Comparison of ENCODE assay signal across 20 cellular contexts in the genomic region with DNA sequence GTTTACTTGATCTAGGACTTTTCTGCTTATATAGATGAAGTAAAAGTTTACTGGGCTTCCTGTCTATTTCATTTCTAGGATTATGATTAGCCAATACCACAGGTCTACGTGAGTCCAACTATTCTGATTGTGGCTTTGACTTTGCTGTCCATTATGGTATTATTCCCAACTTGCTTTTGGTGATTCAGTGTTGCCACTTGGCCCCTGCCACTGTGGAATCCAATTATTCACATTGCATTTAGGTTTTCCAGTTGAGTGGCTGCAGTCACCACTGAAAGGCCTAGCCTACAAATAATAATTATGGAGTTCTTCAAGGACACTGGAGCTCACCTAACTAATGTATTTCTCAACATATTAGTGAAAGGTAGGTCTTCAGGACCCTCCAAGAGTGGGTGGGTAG.
DNase-seq lines count a peak whose midpoint lies in the region; ATAC-seq, FAIRE-seq and TF ChIP-seq lines count a peak whose summit lies in the region.
"Had no signal": no experiment of that assay in that cellular context is flagged by ENCODE, and none has a peak within 500 bp of the region (broad histone marks: within the 10 kb centered on the region; RNA-seq: fewer than 3 reads in every experiment).

No MANE protein-coding gene starts in this region.

- DNase-seq in RCC 7860 (ENCODE audit: low spot score) (peak; percentile 62), astrocyte of the cerebellum (ENCODE audit: low read depth) (peak; percentile 46), iris pigment epithelial cell (ENCODE audit: low read depth) (peak; percentile 15), NOMO-1 treated with DMSO at 0.1 percent for 48 hours (lab: John Stamatoyannopoulos, UW; ENCODE audit: unreplicated experiment) (no peak), mucosa of descending colon (no peak), T1000 (lab: John Stamatoyannopoulos, UW) (no peak)
- DNase-seq: 8988T; CD4-positive, alpha-beta memory T cell; DMS153; DMS79; GDM1; GOT3; H7; HFFc6 had no signal

- ATAC-seq in mucosa of descending colon = no peak
- no peak for ATAC-seq in HG03565 (IDR thresholded peaks at IDR 0.05; ENCODE audit: unreplicated experiment)
- ATAC-seq: HCT116, HepG2 had no signal

- H3K4me1 ChIP-seq in mucosa of descending colon (ENCODE audit: low read depth) = no peaks in the 10 kb centered on the region
- H3K4me1 ChIP-seq: BLaER1 had no signal

- in situ Hi-C loops in astrocyte of the cerebellum (cut with HindIII; ENCODE audit: low sequenced_read_pairs) = no loop called here

- intact Hi-C loops in mucosa of descending colon (cut with DNase I, micrococcal nuclease) = no loop called here

- no peaks in the 10 kb centered on the region for H3K9me3 ChIP-seq in mucosa of descending colon

- H3K36me3 ChIP-seq in mucosa of descending colon (ENCODE audit: low read depth) = no peaks in the 10 kb centered on the region
- H3K36me3 ChIP-seq: BLaER1 had no signal

- H3K4me3 ChIP-seq in astrocyte of the cerebellum (ENCODE audit: low read depth, low read length) = no peak overlapping the region
- H3K4me3 ChIP-seq in mucosa of descending colon = no peak overlapping the region
- H3K4me3 ChIP-seq: BLaER1 had no signal

- peak; percentile 96 for FAIRE-seq in RCC 7860 (lab: Jason Lieb, UNC)
- FAIRE-seq: GM12892, GM18507, HepG2 had no signal

- no peak for TF ChIP-seq CTCF in astrocyte of the cerebellum (IDR thresholded peaks at IDR 0.05; ENCODE audit: low read depth, low read length, missing control alignments)
- TF ChIP-seq CTCF in mucosa of descending colon (IDR thresholded peaks at IDR 0.05) = no peak

Comparison
In these comparisons a context has a peak if more than half of its experiments do, and no peak if none do; other contexts are left out.
1. DNase-seq: peak in RCC 7860 (single experiment), astrocyte of the cerebellum (single experiment) and iris pigment epithelial cell (single experiment); none in NOMO-1 treated with DMSO at 0.1 percent for 48 hours (single experiment), mucosa of descending colon (0 of 3) and T1000 (single experiment).